ENCODE assay signal across 8 cellular contexts in genomic region chr11:40293655-40294342, GRCh38.
A peak's percentile ranks its signal among the peaks of the same experiment; 100 is the strongest.
DNase-seq lines count a peak whose midpoint lies in the region; ATAC-seq and TF ChIP-seq lines count a peak whose summit lies in the region.

No MANE protein-coding gene starts in this region.

- peaks cover 62% of the 10 kb centered on the region for H3K27me3 ChIP-seq in left ventricle myocardium inferior (ENCODE audit: low read depth)
- no peaks in the 10 kb centered on the region for H3K27me3 ChIP-seq in parathyroid adenoma (ENCODE audit: control insufficient read depth, insufficient read depth, low read length)

- ATAC-seq in GM19468 (IDR thresholded peaks at IDR 0.05; ENCODE audit: extremely low read depth, unreplicated experiment) (peak; percentile 91), HG03565 (IDR thresholded peaks at IDR 0.05; ENCODE audit: unreplicated experiment) (peak; percentile 96)

- H3K27ac ChIP-seq in left ventricle myocardium inferior (replicated peaks) (peak overlapping the region; percentile 61), parathyroid adenoma (no peak overlapping the region)

- H3K36me3 ChIP-seq in left ventricle myocardium inferior (no peaks in the 10 kb centered on the region), parathyroid adenoma (ENCODE audit: control insufficient read depth, insufficient read depth, low read length) (no peaks in the 10 kb centered on the region)

- TF ChIP-seq CTCF in left ventricle myocardium inferior (IDR thresholded peaks at IDR 0.05; ENCODE audit: borderline replicate concordance) (peak; percentile 81), parathyroid adenoma (IDR thresholded peaks at IDR 0.05) (peak; percentile 74)

- H3K4me3 ChIP-seq in left ventricle myocardium inferior = peak overlapping the region; percentile 68
- peak overlapping the region; percentile 73 for H3K4me3 ChIP-seq in parathyroid adenoma (ENCODE audit: low read depth, low read length)

- H3K79me2 ChIP-seq in parathyroid adenoma = no peaks in the 10 kb centered on the region

- peaks cover 10% of the 10 kb centered on the region for H3K4me1 ChIP-seq in left ventricle myocardium inferior
- no peaks in the 10 kb centered on the region for H3K4me1 ChIP-seq in parathyroid adenoma

- peak; percentile 77 for DNase-seq in EL
- peak; percentile 78 for DNase-seq in NOMO-1 treated with DMSO at 0.1 percent for 48 hours (lab: John Stamatoyannopoulos, UW; ENCODE audit: unreplicated experiment)
- DNase-seq in amniotic stem cell (lab: John Stamatoyannopoulos, UW) = peak; percentile 9
- DNase-seq in left ventricle myocardium inferior = peak; percentile 38
- no peak for DNase-seq in GF-D8 (lab: John Stamatoyannopoulos, UW)

- H3K4me2 ChIP-seq in parathyroid adenoma (ENCODE audit: low read length) = peak overlapping the region; percentile 78

- intact Hi-C loops in left ventricle myocardium inferior (cut with micrococcal nuclease) = no loop called here

- H2AFZ ChIP-seq in parathyroid adenoma = peak overlapping the region; percentile 81

- H3K9me3 ChIP-seq in left ventricle myocardium inferior (replicated peaks) (no peaks in the 10 kb centered on the region), parathyroid adenoma (ENCODE audit: control insufficient read depth, low read length) (no peaks in the 10 kb centered on the region)

- H3K9ac ChIP-seq in parathyroid adenoma = no peak overlapping the region
